Comparison of ENCODE assay signal across 1 cellular context in genomic region chr9:100352727-100353505, GRCh38.
A peak's percentile ranks its signal among the peaks of the same experiment; 100 is the strongest.
TF ChIP-seq lines count a peak whose summit lies in the region.

Gene TEX10, minus strand, starts transcription at chr9:100352942. Its CDS starts 3,579 bp downstream, at chr9:100349363.

TF ChIP-seq in HepG2, 621 proteins besides CTCF, POLR2A, EP300 and RAD21 (continued from another document and continues in another):
- TF ChIP-seq ZNF138 (CRISPR knock-in tag; IDR thresholded peaks at IDR 0.05; ENCODE audit: low read depth) (peak; percentile 27; the same call in 1 of the 2 replicates), SNAPC5 (CRISPR knock-in tag; IDR thresholded peaks at IDR 0.05; ENCODE audit: borderline replicate concordance) (0 out of 2 replicates have a peak, but pooled peaks have one; percentile 38), RNF2 (conservative IDR thresholded peaks at IDR 0.05; ENCODE audit: low read depth) (0 out of 2 replicates have a peak, but pooled peaks have one; percentile 71), NR3C1 (CRISPR knock-in tag; IDR thresholded peaks at IDR 0.05) (no peak), ZNF788 (CRISPR knock-in tag; IDR thresholded peaks at IDR 0.05; ENCODE audit: borderline replicate concordance) (peak; percentile 75; the same call in 1 of the 2 replicates), KLF12 (CRISPR knock-in tag; IDR thresholded peaks at IDR 0.05; ENCODE audit: borderline replicate concordance) (peak; percentile 69; the same call in 1 of the 2 replicates), ZNF124 (CRISPR knock-in tag; IDR thresholded peaks at IDR 0.05) (peak; percentile 60), ZFP37 (CRISPR knock-in tag; IDR thresholded peaks at IDR 0.05; ENCODE audit: borderline replicate concordance) (peak; percentile 68; the same call in 1 of the 2 replicates), ZNF337 (CRISPR knock-in tag; IDR thresholded peaks at IDR 0.05; ENCODE audit: borderline replicate concordance, low read depth) (no peak), HMG20A (CRISPR knock-in tag; IDR thresholded peaks at IDR 0.05; ENCODE audit: borderline replicate concordance) (no peak), PRDM4 (CRISPR knock-in tag; IDR thresholded peaks at IDR 0.05; ENCODE audit: borderline replicate concordance) (no peak), ZFX (CRISPR knock-in tag; IDR thresholded peaks at IDR 0.05; ENCODE audit: low read depth) (peak; percentile 84), SKIL (CRISPR knock-in tag; IDR thresholded peaks at IDR 0.05; ENCODE audit: borderline replicate concordance) (peak; percentile 83), CREB3 (CRISPR knock-in tag; IDR thresholded peaks at IDR 0.05) (no peak; the same call in 1 of the 2 replicates), ZNF235 (CRISPR knock-in tag; IDR thresholded peaks at IDR 0.05; ENCODE audit: borderline replicate concordance) (no peak), PHF5A (CRISPR knock-in tag; IDR thresholded peaks at IDR 0.05; ENCODE audit: low read depth, unreplicated experiment) (no peak), IRF9 (CRISPR knock-in tag; IDR thresholded peaks at IDR 0.05; ENCODE audit: borderline replicate concordance) (0 out of 2 replicates have a peak, but pooled peaks have one; percentile 27), ZNF574 (CRISPR knock-in tag; IDR thresholded peaks at IDR 0.05) (peak; percentile 91), ATF5 (CRISPR knock-in tag; IDR thresholded peaks at IDR 0.05; ENCODE audit: low read depth) (0 out of 2 replicates have a peak, but pooled peaks have one; percentile 45), KIAA2018 (CRISPR knock-in tag; IDR thresholded peaks at IDR 0.05; ENCODE audit: borderline replicate concordance) (peak; percentile 74; the same call in 1 of the 2 replicates), EZH2 (conservative IDR thresholded peaks at IDR 0.05; ENCODE audit: low read depth, low read length) (no peak), HCFC1 (IDR thresholded peaks at IDR 0.05; ENCODE audit: low read depth, low read length) (peak; percentile 37; the same call in 1 of the 2 replicates), ZNF598 (CRISPR knock-in tag; IDR thresholded peaks at IDR 0.05; ENCODE audit: borderline replicate concordance) (no peak), ZNF710 (CRISPR knock-in tag; IDR thresholded peaks at IDR 0.05; ENCODE audit: borderline replicate concordance) (no peak), NFYC (CRISPR knock-in tag; IDR thresholded peaks at IDR 0.05) (peak; percentile 41), ZMAT3 (CRISPR knock-in tag; conservative IDR thresholded peaks at IDR 0.05) (peak; percentile 73), ZSCAN25 (CRISPR knock-in tag; IDR thresholded peaks at IDR 0.05) (no peak; the same call in 1 of the 2 replicates), ZKSCAN8 (CRISPR knock-in tag; IDR thresholded peaks at IDR 0.05; ENCODE audit: borderline replicate concordance) (peak; percentile 36; the same call in 1 of the 2 replicates), ZNF672 (CRISPR knock-in tag; IDR thresholded peaks at IDR 0.05) (no peak), SIN3B (IDR thresholded peaks at IDR 0.05; ENCODE audit: low read length) (no peak), MAX (IDR thresholded peaks at IDR 0.05) (peak; percentile 98), GABPB1 (CRISPR knock-in tag; IDR thresholded peaks at IDR 0.05) (peak; percentile 97), DMAP1 (CRISPR knock-in tag; IDR thresholded peaks at IDR 0.05) (peak; percentile 95), ZNF460 (CRISPR knock-in tag; IDR thresholded peaks at IDR 0.05; ENCODE audit: borderline replicate concordance) (no peak), KDM5A (IDR thresholded peaks at IDR 0.05; ENCODE audit: borderline replicate concordance, low read length) (peak; percentile 19; the same call in 1 of the 2 replicates), ZNF768 (CRISPR knock-in tag; IDR thresholded peaks at IDR 0.05) (peak; percentile 44)
